In the genomic region with DNA sequence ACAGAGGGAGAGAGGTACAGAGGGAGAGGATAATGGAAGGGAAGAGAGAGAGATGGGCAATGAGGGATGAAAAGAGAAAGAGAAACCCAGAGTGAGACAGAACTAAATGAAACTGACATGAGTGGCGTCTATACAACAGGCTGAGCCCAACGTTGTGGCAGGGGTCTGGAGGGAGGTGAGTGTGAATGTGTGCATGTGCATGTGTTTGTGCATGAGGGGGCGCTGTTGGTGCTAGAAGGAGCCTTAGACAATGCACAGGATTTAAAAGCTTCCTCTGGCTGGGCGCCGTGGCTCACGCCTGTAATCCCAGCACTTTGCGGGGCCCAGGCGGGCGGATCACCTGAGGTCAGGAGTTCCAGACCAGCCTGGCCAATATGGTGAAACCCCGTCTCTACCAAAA, we compare ENCODE assay signal across 1 cellular context.
TF ChIP-seq lines count a peak whose summit lies in the region.

No MANE protein-coding gene starts in this region.

TF ChIP-seq in IMR-90, 13 proteins besides CTCF, POLR2A, EP300 and RAD21 (continued from another document):
- no peak for TF ChIP-seq RCOR1 (IDR thresholded peaks at IDR 0.05; ENCODE audit: insufficient replicate concordance, low read length)
- no peak for TF ChIP-seq FOS (IDR thresholded peaks at IDR 0.05; ENCODE audit: low read depth, low read length)
- TF ChIP-seq BHLHE40 (IDR thresholded peaks at IDR 0.05; ENCODE audit: low read depth, low read length), result no peak
